27 cellular contexts compared by ENCODE assay signal in genomic region chr14:93161411-93161940, GRCh38. TPM values are rescaled to one million over a fixed set of nuclear protein-coding genes. Genes with fewer than 3 reads are reported as not detected.
DNase-seq lines count a peak whose midpoint lies in the region; ATAC-seq and TF ChIP-seq lines count a peak whose summit lies in the region.
"Had no signal": no experiment of that assay in that cellular context is flagged by ENCODE, and none has a peak within 500 bp of the region (broad histone marks: within the 10 kb centered on the region; RNA-seq: fewer than 3 reads in every experiment).

No MANE protein-coding gene starts in this region.

- no peak overlapping the region for H3K4me3 ChIP-seq in left ventricle myocardium inferior
- H3K4me3 ChIP-seq: A549 had no signal

- no peaks in the 10 kb centered on the region for H3K27me3 Mint-ChIP-seq in glutamatergic neuron (ENCODE audit: unreplicated experiment)
- H3K27me3 Mint-ChIP-seq: CD8-positive, alpha-beta memory T cell; IgD-negative memory B cell had no signal

- H3K27ac Mint-ChIP-seq in glutamatergic neuron (ENCODE audit: unreplicated experiment): peak overlapping the region; percentile 56
- H3K27ac Mint-ChIP-seq: IgD-negative memory B cell had no signal

- no peaks in the 10 kb centered on the region for H3K9me3 ChIP-seq in left ventricle myocardium inferior (replicated peaks)
- H3K9me3 ChIP-seq: A549, SK-N-SH had no signal

- no peaks in the 10 kb centered on the region for H3K27me3 ChIP-seq in left ventricle myocardium inferior (ENCODE audit: low read depth)

- ATAC-seq in HG02840 (IDR thresholded peaks at IDR 0.05; ENCODE audit: low FRiP score, unreplicated experiment): no peak
- ATAC-seq: A549 had no signal

- DNase-seq in EH (ENCODE audit: low read depth) (peak; percentile 16), NCI-H82 treated with DMSO at 0.1 percent for 48 hours (lab: John Stamatoyannopoulos, UW; ENCODE audit: unreplicated experiment) (peak; percentile 56), glutamatergic neuron (no peak), left ventricle myocardium inferior (no peak), glomerular visceral epithelial cell (ENCODE audit: extremely low spot score) (no peak)
- no peak for DNase-seq in activated T-cell treated with anti-CD3 and anti-CD28 coated beads, Interleukin-2, amount 50 U/mL, for 48 hours
- DNase-seq: CD8-positive, alpha-beta memory T cell; DMS 273 treated with DMSO at 0.1 percent for 48 hours; DMS79 treated with DMSO at 0.1 percent for 48 hours; H7; MM.1S; NCI-H1092; NCI-H1417 treated with DMSO at 0.1 percent for 48 hours; NCI-H1694 treated with DMSO at 0.1 percent for 48 hours; NCI-H2081; NCI-H2171; NCI-H226; NCI-H510A; NCI-H69; SIG-M5; SK-N-SH; SW 1271 had no signal

- H3K27ac ChIP-seq in left ventricle myocardium inferior (replicated peaks): no peak overlapping the region
- H3K27ac ChIP-seq: A549, C4-2B, KMS-11 had no signal

- no peak overlapping the region for H3K4me3 Mint-ChIP-seq in glutamatergic neuron (ENCODE audit: unreplicated experiment)
- H3K4me3 Mint-ChIP-seq: IgD-negative memory B cell had no signal

- TF ChIP-seq CTCF in glutamatergic neuron (IDR thresholded peaks at IDR 0.05; ENCODE audit: partially characterized antibody, unreplicated experiment) (no peak), left ventricle myocardium inferior (IDR thresholded peaks at IDR 0.05; ENCODE audit: borderline replicate concordance) (no peak)

- no peaks in the 10 kb centered on the region for H3K4me1 ChIP-seq in left ventricle myocardium inferior

- H3K36me3 Mint-ChIP-seq in glutamatergic neuron (ENCODE audit: unreplicated experiment): no peaks in the 10 kb centered on the region
- H3K36me3 Mint-ChIP-seq: CD8-positive, alpha-beta memory T cell; IgD-negative memory B cell had no signal

- intact Hi-C loops in left ventricle myocardium inferior (cut with micrococcal nuclease): no loop called here

- no peaks in the 10 kb centered on the region for H3K36me3 ChIP-seq in left ventricle myocardium inferior

- H3K9me3 Mint-ChIP-seq in glutamatergic neuron (ENCODE audit: unreplicated experiment): no peaks in the 10 kb centered on the region
- H3K9me3 Mint-ChIP-seq: CD8-positive, alpha-beta memory T cell; IgD-negative memory B cell had no signal

- peaks cover 5% of the 10 kb centered on the region for H3K4me1 Mint-ChIP-seq in glutamatergic neuron (ENCODE audit: low read depth, unreplicated experiment)
- H3K4me1 Mint-ChIP-seq: CD8-positive, alpha-beta memory T cell; IgD-negative memory B cell had no signal

RNA-seq across cellular contexts. Expression of gene MOAP1, which starts 23.2 kb away (rescaled TPM):
- total RNA-seq in glutamatergic neuron (ENCODE audit: unreplicated experiment): 60.4 TPM
- total RNA-seq in left ventricle myocardium inferior: 61.1 TPM

RNA-seq across cellular contexts. Expression of gene LYSET, which starts 23.6 kb away (rescaled TPM):
- total RNA-seq in glutamatergic neuron (ENCODE audit: unreplicated experiment): 15.9 TPM
- 24.4 TPM for total RNA-seq in left ventricle myocardium inferior

RNA-seq across cellular contexts. Expression of gene GON7, which starts 45.4 kb away (rescaled TPM):
- total RNA-seq in glutamatergic neuron (ENCODE audit: unreplicated experiment): 6.5 TPM
- 19.0 TPM for total RNA-seq in left ventricle myocardium inferior

RNA-seq across cellular contexts. Expression of gene UBR7, which starts 45.6 kb away (rescaled TPM):
- total RNA-seq in glutamatergic neuron (ENCODE audit: unreplicated experiment) (17.4 TPM), left ventricle myocardium inferior (18.3 TPM)

RNA-seq across cellular contexts. Expression of gene ITPK1, which starts 45.8 kb away (rescaled TPM):
- total RNA-seq in glutamatergic neuron (ENCODE audit: unreplicated experiment) (132 TPM), left ventricle myocardium inferior (112 TPM)

Comparison
In these comparisons a context has a peak if more than half of its experiments do, and no peak if none do; other contexts are left out.
1. DNase-seq: peak in EH (single experiment) and NCI-H82 treated with DMSO at 0.1 percent for 48 hours (single experiment); none in glutamatergic neuron (single experiment), left ventricle myocardium inferior (single experiment), activated T-cell treated with anti-CD3 and anti-CD28 coated beads, Interleukin-2, amount 50 U/mL, for 48 hours (0 of 2) and glomerular visceral epithelial cell (single experiment).